8 cellular contexts compared by ENCODE assay signal in the genomic region with DNA sequence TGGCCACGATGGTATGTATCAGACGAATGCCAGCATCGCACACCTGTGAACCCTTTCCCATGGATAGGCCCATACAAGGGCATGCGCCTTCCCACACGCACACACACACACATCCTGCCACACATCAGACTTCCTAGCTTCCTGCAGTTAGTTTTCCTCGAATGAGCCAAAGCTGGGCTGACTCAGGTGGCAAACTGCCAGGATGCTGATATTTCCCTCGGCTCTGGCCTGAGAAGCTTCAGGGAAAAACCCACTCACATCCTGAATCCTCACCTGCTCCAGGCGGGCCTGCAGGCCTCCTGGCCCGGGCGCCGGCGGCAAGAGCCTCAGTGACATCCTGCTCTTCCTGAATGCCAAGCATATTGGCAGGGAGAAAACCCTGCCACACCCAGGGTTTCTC. TPM values are rescaled to one million over a fixed set of nuclear protein-coding genes. Genes with fewer than 3 reads are reported as not detected.
A peak's percentile ranks its signal among the peaks of the same experiment; 100 is the strongest.
DNase-seq lines count a peak whose midpoint lies in the region; ATAC-seq and TF ChIP-seq lines count a peak whose summit lies in the region.

No MANE protein-coding gene starts in this region.

- DNase-seq in ACHN (peak; percentile 90), MG63 (peak; percentile 90), cerebellum (ENCODE audit: low spot score) (peak; percentile 78), lung (ENCODE audit: low spot score) (peak; percentile 66), NCI-H2107 (lab: John Stamatoyannopoulos, UW) (no peak), NCI-H524 (lab: John Stamatoyannopoulos, UW) (no peak)
- DNase-seq in activated CD8-positive, alpha-beta T cell treated with anti-CD3 and anti-CD28 coated beads, Interleukin-2, amount 10 ng/mL, durations not matched to agents 7 days and 5 days = no peak
- DNase-seq in CD4-positive, alpha-beta memory T cell = no peak

- POLR2A ChIA-PET in activated CD8-positive, alpha-beta T cell treated with anti-CD3 and anti-CD28 coated beads, Interleukin-2, amount 10 ng/mL, durations not matched to agents 7 days and 5 days (lab: Charles Lee) = interaction anchor here (1.0 kb wide), 1 partner anchor 10 kb away, joined by 5 read pairs; no protein-coding TSS in a partner anchor
- POLR2A ChIA-PET in CD4-positive, alpha-beta memory T cell (lab: Charles Lee; ENCODE audit: partially characterized antibody) = interaction anchor here (1.4 kb wide), 1 partner anchor 10 kb away, joined by 3 read pairs; no protein-coding TSS in a partner anchor

- peak overlapping the region in 1 of 2 donors; percentile 74 for H3K27ac ChIP-seq in lung (ENCODE audit: low read depth in 1 of 2, low read length in 1 of 2)
- no peak overlapping the region for H3K27ac ChIP-seq in CD4-positive, alpha-beta memory T cell (ENCODE audit: low read depth, low read length)

- intact Hi-C loops in CD4-positive, alpha-beta memory T cell (cut with micrococcal nuclease) = no loop called here

- H3K27me3 ChIP-seq in MG63 (no peaks in the 10 kb centered on the region), lung (ENCODE audit: control insufficient read depth, insufficient read depth) (no peaks in the 10 kb centered on the region)
- no peaks in the 10 kb centered on the region for H3K27me3 ChIP-seq in CD4-positive, alpha-beta memory T cell (ENCODE audit: insufficient read depth, low read length)

- H3K36me3 Mint-ChIP-seq in activated CD8-positive, alpha-beta T cell treated with anti-CD3 and anti-CD28 coated beads, Interleukin-2, amount 10 ng/mL, durations not matched to agents 7 days and 5 days (ENCODE audit: low read depth) = no peaks in the 10 kb centered on the region
- H3K36me3 Mint-ChIP-seq in CD4-positive, alpha-beta memory T cell = no peaks in the 10 kb centered on the region

- H3K4me1 ChIP-seq in lung (ENCODE audit: control insufficient read depth in 2 of 2, insufficient read depth in 2 of 2, low read length in 2 of 2) = peaks cover 0 to 13% of the 10 kb centered on the region in 2 donors
- no peaks in the 10 kb centered on the region for H3K4me1 ChIP-seq in CD4-positive, alpha-beta memory T cell (ENCODE audit: insufficient read depth, low read length)

- H3K9me3 ChIP-seq in MG63 (no peaks in the 10 kb centered on the region), lung (ENCODE audit: control insufficient read depth in 2 of 2, insufficient read depth in 1 of 2, low read length in 1 of 2) (peaks cover 0 to 2% of the 10 kb centered on the region in 2 donors)
- no peaks in the 10 kb centered on the region for H3K9me3 ChIP-seq in CD4-positive, alpha-beta memory T cell (ENCODE audit: control insufficient read depth in 1 of 2, low read length in 2 of 2)

- H3K4me3 Mint-ChIP-seq in activated CD8-positive, alpha-beta T cell treated with anti-CD3 and anti-CD28 coated beads, Interleukin-2, amount 10 ng/mL, durations not matched to agents 7 days and 5 days = no peak overlapping the region
- H3K4me3 Mint-ChIP-seq in CD4-positive, alpha-beta memory T cell = no peak overlapping the region

- no peaks in the 10 kb centered on the region for H3K4me1 Mint-ChIP-seq in activated CD8-positive, alpha-beta T cell treated with anti-CD3 and anti-CD28 coated beads, Interleukin-2, amount 10 ng/mL, durations not matched to agents 7 days and 5 days (ENCODE audit: low read depth)
- peaks cover 0 to 2% (median 0%) of the 10 kb centered on the region in 4 donors for H3K4me1 Mint-ChIP-seq in CD4-positive, alpha-beta memory T cell

- in situ Hi-C loops in ACHN (cut with HindIII; ENCODE audit: low pct_ligation_motif_present, low pct_unique_long_range_greater_than_20kb, low sequenced_read_pairs) = no loop called here

- ATAC-seq in lung (ENCODE audit: insufficient read depth, low FRiP score) = peak; percentile 66
- no peak for ATAC-seq in activated CD8-positive, alpha-beta T cell treated with anti-CD3 and anti-CD28 coated beads, Interleukin-2, amount 10 ng/mL, durations not matched to agents 7 days and 5 days

- CTCF ChIA-PET in activated CD8-positive, alpha-beta T cell treated with anti-CD3 and anti-CD28 coated beads, Interleukin-2, amount 10 ng/mL, durations not matched to agents 7 days and 5 days (lab: Charles Lee) = interaction anchor here (2.6 kb wide), 1 partner anchor 19 kb away, joined by 10 read pairs; no protein-coding TSS in a partner anchor
- CTCF ChIA-PET in CD4-positive, alpha-beta memory T cell (lab: Charles Lee; ENCODE audit: partially characterized antibody) = interaction anchor here (1.3 to 2.1 kb wide), 3 partner anchors 19 to 278 kb away, joined by 4 to 5 read pairs (median 4); no protein-coding TSS in a partner anchor

- H3K4me3 ChIP-seq in MG63 (no peak overlapping the region), lung (no peak overlapping the region)
- H3K4me3 ChIP-seq in CD4-positive, alpha-beta memory T cell (ENCODE audit: low read length in 2 of 2) = no peak overlapping the region

- no peak for TF ChIP-seq CTCF in lung (IDR thresholded peaks at IDR 0.05; ENCODE audit: control extremely low read depth, extremely low read depth)

- peaks cover 3% of the 10 kb centered on the region for H3K27me3 Mint-ChIP-seq in activated CD8-positive, alpha-beta T cell treated with anti-CD3 and anti-CD28 coated beads, Interleukin-2, amount 10 ng/mL, durations not matched to agents 7 days and 5 days (ENCODE audit: low read depth)
- H3K27me3 Mint-ChIP-seq in CD4-positive, alpha-beta memory T cell = no peaks in the 10 kb centered on the region

- no peaks in the 10 kb centered on the region for H3K36me3 ChIP-seq in MG63
- H3K36me3 ChIP-seq in lung (ENCODE audit: control insufficient read depth in 2 of 2, insufficient read depth in 2 of 2, low read length in 2 of 2) = no peaks in the 10 kb centered on the region
- no peaks in the 10 kb centered on the region for H3K36me3 ChIP-seq in CD4-positive, alpha-beta memory T cell (ENCODE audit: insufficient read depth, low read length)

- H3K9me3 Mint-ChIP-seq in activated CD8-positive, alpha-beta T cell treated with anti-CD3 and anti-CD28 coated beads, Interleukin-2, amount 10 ng/mL, durations not matched to agents 7 days and 5 days (ENCODE audit: insufficient read depth) = no peaks in the 10 kb centered on the region
- H3K9me3 Mint-ChIP-seq in CD4-positive, alpha-beta memory T cell = peaks cover 0 to 2% (median 0%) of the 10 kb centered on the region in 8 donors

- no peak overlapping the region for H3K27ac Mint-ChIP-seq in activated CD8-positive, alpha-beta T cell treated with anti-CD3 and anti-CD28 coated beads, Interleukin-2, amount 10 ng/mL, durations not matched to agents 7 days and 5 days
- no peak overlapping the region for H3K27ac Mint-ChIP-seq in CD4-positive, alpha-beta memory T cell

- WGBS in lung, 2 donors = 48 to 63% methylated on average over 12 of the region's 12 CpGs

RNA-seq across cellular contexts. Expression of a gene that starts 22.4 kb away (rescaled TPM):
- 122 and 307 TPM in 2 replicates for total RNA-seq in MG63 (2014; rRNA removed; shearing (Covaris generic); ENCODE audit: low replicate concordance)
- total RNA-seq in cerebellum = 1,436 TPM
- 100 to 1,000 TPM; 476 to 543 TPM for total RNA-seq in lung
- polyA plus RNA-seq in lung = 100 to 1,000 TPM; 364 to 480 TPM
- total RNA-seq in activated CD8-positive, alpha-beta T cell treated with anti-CD3 and anti-CD28 coated beads, Interleukin-2, amount 10 ng/mL, durations not matched to agents 7 days and 5 days = 100 to 1,000 TPM; 788 to 821 TPM
- 100 to 1,000 TPM; 693 to 698 TPM for total RNA-seq in CD4-positive, alpha-beta memory T cell
- 1,000 to 10,000 TPM; 2,724 to 3,289 TPM for polyA plus RNA-seq in CD4-positive, alpha-beta memory T cell

Comparison
In these comparisons a context has a peak if more than half of its experiments do, and no peak if none do; other contexts are left out.
1. DNase-seq: peak in ACHN (single experiment), MG63 (single experiment), cerebellum (single experiment) and lung (single experiment); none in NCI-H2107 (single experiment), activated CD8-positive, alpha-beta T cell treated with anti-CD3 and anti-CD28 coated beads, Interleukin-2, amount 10 ng/mL, durations not matched to agents 7 days and 5 days (single experiment), CD4-positive, alpha-beta memory T cell (0 of 5) and NCI-H524 (0 of 2).